Comparison of ENCODE assay signal across 1 cellular context in the genomic region with DNA sequence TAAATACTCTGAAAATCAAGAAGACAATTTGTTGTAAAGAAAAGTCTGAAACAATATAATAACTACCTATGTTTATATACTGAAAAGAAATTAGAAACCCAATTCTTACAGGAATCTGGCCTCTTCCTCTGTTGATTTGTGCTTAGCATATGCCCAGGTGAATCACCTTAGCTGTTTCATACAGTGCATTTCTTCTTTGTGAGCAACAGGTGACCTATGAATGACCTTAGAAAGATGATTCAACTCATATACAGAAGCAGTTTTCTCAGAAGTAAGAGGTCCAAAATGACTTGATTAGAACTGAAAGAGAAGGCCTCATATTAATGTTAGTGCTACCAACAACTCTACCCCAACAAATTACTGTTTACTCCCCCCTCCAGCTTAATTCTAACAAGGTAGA.
TF ChIP-seq lines count a peak whose summit lies in the region.

No MANE protein-coding gene starts in this region.

TF ChIP-seq in IMR-90, 13 proteins besides CTCF, POLR2A, EP300 and RAD21 (continued from another document):
- TF ChIP-seq, protein P1, sequence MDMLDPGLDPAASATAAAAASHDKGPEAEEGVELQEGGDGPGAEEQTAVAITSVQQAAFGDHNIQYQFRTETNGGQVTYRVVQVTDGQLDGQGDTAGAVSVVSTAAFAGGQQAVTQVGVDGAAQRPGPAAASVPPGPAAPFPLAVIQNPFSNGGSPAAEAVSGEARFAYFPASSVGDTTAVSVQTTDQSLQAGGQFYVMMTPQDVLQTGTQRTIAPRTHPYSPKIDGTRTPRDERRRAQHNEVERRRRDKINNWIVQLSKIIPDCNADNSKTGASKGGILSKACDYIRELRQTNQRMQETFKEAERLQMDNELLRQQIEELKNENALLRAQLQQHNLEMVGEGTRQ (IDR thresholded peaks at IDR 0.05; ENCODE audit: low read depth, low read length): no peak
- no peak for TF ChIP-seq BHLHE40 (IDR thresholded peaks at IDR 0.05; ENCODE audit: low read depth, low read length)
- no peak for TF ChIP-seq RFX5 (IDR thresholded peaks at IDR 0.05; ENCODE audit: low read depth, low read length)
- TF ChIP-seq CEBPB (IDR thresholded peaks at IDR 0.05; ENCODE audit: low read depth, low read length): no peak
